ENCODE assay signal across 22 cellular contexts in genomic region chr2:96111823-96112500, GRCh38. TPM values are rescaled to one million over a fixed set of nuclear protein-coding genes. Genes with fewer than 3 reads are reported as not detected.
DNase-seq lines count a peak whose midpoint lies in the region; ATAC-seq, FAIRE-seq and TF ChIP-seq lines count a peak whose summit lies in the region.
"Had no signal": no experiment of that assay in that cellular context is flagged by ENCODE, and none has a peak within 500 bp of the region (broad histone marks: within the 10 kb centered on the region; RNA-seq: fewer than 3 reads in every experiment).

No MANE protein-coding gene starts in this region.

- H4K8ac ChIP-seq in mesendoderm (ENCODE audit: low read depth, low read length): no peak overlapping the region

- peak in 1 of 5 donors; percentile 39 for DNase-seq in CD4-positive, alpha-beta memory T cell
- no peak for DNase-seq in GM18507 (ENCODE audit: extremely low spot score, insufficient read length, low read depth)
- DNase-seq in GM12878 (ENCODE audit: low read depth, low spot score): no peak
- no peak for DNase-seq in mesendoderm
- no peak for DNase-seq in MG63
- DNase-seq in activated T-cell treated with anti-CD3 and anti-CD28 coated beads, Interleukin-2, amount 50 U/mL, for 4 hours: no peak
- DNase-seq in foreskin fibroblast: no peak
- DNase-seq: activated CD4-positive, CD25-positive, alpha-beta regulatory T cell; Caco-2; GOT3; NCI-H1417 treated with DMSO at 0.1 percent for 48 hours; NCI-H526 treated with DMSO at 0.1 percent for 48 hours; SJCRH30; stimulated activated CD4-positive, alpha-beta T cell treated with anti-CD3 and anti-CD28 coated beads, Interleukin-1b, Interleukin-23, amount 100 ng/mL, for 48 hours; trophoblast cell had no signal

- H3K27me3 ChIP-seq in CD4-positive, alpha-beta memory T cell (ENCODE audit: insufficient read depth, low read length): no peaks in the 10 kb centered on the region
- H3K27me3 ChIP-seq in GM12878 (replicated peaks in 1 of 2; ENCODE audit: control insufficient read depth in 2 of 2, insufficient read depth in 2 of 2, low read length in 1 of 2) (no peaks in the 10 kb centered on the region), mesendoderm (ENCODE audit: insufficient read depth, low read length, poor library complexity) (no peaks in the 10 kb centered on the region), MG63 (no peaks in the 10 kb centered on the region)
- H3K27me3 ChIP-seq: SJCRH30 had no signal

- no peak for TF ChIP-seq POLR2A in GM12878 (IDR thresholded peaks at IDR 0.05; ENCODE audit: low read depth, low read length)

- no peaks in the 10 kb centered on the region for H4K20me1 ChIP-seq in GM12878 (ENCODE audit: control insufficient read depth, insufficient read depth)

- H2AFZ ChIP-seq in GM12878 (ENCODE audit: control insufficient read depth, low read depth, low read length): no peak overlapping the region

- intact Hi-C loops in CD4-positive, alpha-beta memory T cell (cut with micrococcal nuclease): loop anchor here (10.0 kb wide), 1 partner anchor 87 kb away; no protein-coding TSS in a partner anchor
- intact Hi-C loops in GM12878 (cut with micrococcal nuclease; ENCODE audit: unreplicated experiment): no loop called here

- H2AK5ac ChIP-seq in mesendoderm (ENCODE audit: low read length): peak overlapping the region; percentile 38

- H3K36me3 ChIP-seq in CD4-positive, alpha-beta memory T cell (ENCODE audit: insufficient read depth, low read length): no peaks in the 10 kb centered on the region
- no peaks in the 10 kb centered on the region for H3K36me3 ChIP-seq in GM12878 (ENCODE audit: control insufficient read depth in 2 of 2, insufficient read depth in 2 of 2, low read length in 1 of 2)
- H3K36me3 ChIP-seq in mesendoderm (ENCODE audit: control insufficient read depth, insufficient read depth, low read length): no peaks in the 10 kb centered on the region
- H3K36me3 ChIP-seq in MG63: no peaks in the 10 kb centered on the region
- H3K36me3 ChIP-seq: SJCRH30 had no signal

- no peak overlapping the region for H3K56ac ChIP-seq in mesendoderm (ENCODE audit: low read length)

- peaks cover 3 to 5% of the 10 kb centered on the region in 2 donors for H3K27me3 Mint-ChIP-seq in CD4-positive, alpha-beta memory T cell
- H3K27me3 Mint-ChIP-seq in activated T-cell treated with anti-CD3 and anti-CD28 coated beads, Interleukin-2, amount 50 U/mL, for 4 hours (ENCODE audit: low read depth): peaks cover 4% of the 10 kb centered on the region
- H3K27me3 Mint-ChIP-seq: T-helper 17 cell had no signal

- H3K4me2 ChIP-seq in GM12878 (ENCODE audit: control insufficient read depth, insufficient read depth): no peak overlapping the region
- H3K4me2 ChIP-seq in mesendoderm (ENCODE audit: low read length): no peak overlapping the region

- no TSS peak for BruUV-seq in GM12878 (replicated peaks; lab: Mats Ljungman, UMichigan)

- H3K9me3 ChIP-seq in CD4-positive, alpha-beta memory T cell (ENCODE audit: control insufficient read depth in 1 of 2, low read length in 2 of 2): no peaks in the 10 kb centered on the region
- no peaks in the 10 kb centered on the region for H3K9me3 ChIP-seq in GM12878 (replicated peaks; ENCODE audit: control insufficient read depth, insufficient read depth, low read length)
- H3K9me3 ChIP-seq in MG63: no peaks in the 10 kb centered on the region
- H3K9me3 ChIP-seq: Caco-2, SJCRH30 had no signal

- no peak for TF ChIP-seq EP300 in GM12878 (IDR thresholded peaks at IDR 0.05; ENCODE audit: borderline replicate concordance in 1 of 2, control insufficient read depth in 1 of 2, low read depth in 2 of 2, low read length in 2 of 2)

- no peak for TF ChIP-seq RAD21 in GM12878 (IDR thresholded peaks at IDR 0.05; ENCODE audit: insufficient read depth, low read depth, low read length)

- RAD21 ChIA-PET in GM12878 (lab: Charles Lee; ENCODE audit: unreplicated experiment): interaction anchor here (0.6 to 1.6 kb wide), 2 partner anchors 62 to 119 kb away, joined by 3 to 4 read pairs; no protein-coding TSS in a partner anchor

- H3K4me3 Mint-ChIP-seq in CD4-positive, alpha-beta memory T cell: peak overlapping the region in 1 of 8 donors; percentile 46
- H3K4me3 Mint-ChIP-seq in activated T-cell treated with anti-CD3 and anti-CD28 coated beads, Interleukin-2, amount 50 U/mL, for 4 hours: no peak overlapping the region
- H3K4me3 Mint-ChIP-seq: activated T-helper 17 cell treated with anti-CD3 and anti-CD28 coated beads, Interleukin-2, amount 50 U/mL, for 72 hours; stimulated activated naive CD8-positive, alpha-beta T cell treated with anti-CD3 and anti-CD28 coated beads, Interleukin-15, Interleukin-2, amounts not matched to agents 100 ng/mL and 50 ng/mL, for 24 hours; T-helper 17 cell had no signal

- no peak overlapping the region for H3K18ac ChIP-seq in mesendoderm (ENCODE audit: low read length)

- no peak overlapping the region for H3K23ac ChIP-seq in mesendoderm (ENCODE audit: low read length)

- peaks cover 3 to 8% (median 5%) of the 10 kb centered on the region in 4 donors for H3K4me1 Mint-ChIP-seq in CD4-positive, alpha-beta memory T cell
- H3K4me1 Mint-ChIP-seq in activated T-cell treated with anti-CD3 and anti-CD28 coated beads, Interleukin-2, amount 50 U/mL, for 4 hours (ENCODE audit: low read depth): peaks cover 6% of the 10 kb centered on the region
- H3K4me1 Mint-ChIP-seq: activated T-helper 17 cell treated with anti-CD3 and anti-CD28 coated beads, Interleukin-2, amount 50 U/mL, for 72 hours had no signal

- CTCF ChIA-PET in CD4-positive, alpha-beta memory T cell (lab: Charles Lee; ENCODE audit: partially characterized antibody): no interaction called here
- CTCF ChIA-PET in GM12878 (lab: Yijun Ruan, JAX): interaction anchor here (0.6 to 1.7 kb wide), 4 partner anchors 10 to 148 kb away, joined by 3 to 7 read pairs (median 4); no protein-coding TSS in a partner anchor

- H3K79me2 ChIP-seq in GM12878 (ENCODE audit: control insufficient read depth, insufficient read depth, low read length) (no peaks in the 10 kb centered on the region), mesendoderm (ENCODE audit: control insufficient read depth, insufficient read depth, low read length) (no peaks in the 10 kb centered on the region)

- no peaks in the 10 kb centered on the region for H3K9me3 Mint-ChIP-seq in CD4-positive, alpha-beta memory T cell
- no peaks in the 10 kb centered on the region for H3K9me3 Mint-ChIP-seq in activated T-cell treated with anti-CD3 and anti-CD28 coated beads, Interleukin-2, amount 50 U/mL, for 4 hours
- H3K9me3 Mint-ChIP-seq: activated T-helper 17 cell treated with anti-CD3 and anti-CD28 coated beads, Interleukin-2, amount 50 U/mL, for 72 hours; stimulated activated naive CD8-positive, alpha-beta T cell treated with anti-CD3 and anti-CD28 coated beads, Interleukin-15, Interleukin-2, amounts not matched to agents 100 ng/mL and 50 ng/mL, for 24 hours had no signal

- no peak overlapping the region for H2BK15ac ChIP-seq in mesendoderm (replicated peaks; ENCODE audit: low read depth)

- FAIRE-seq in GM18507 (lab: Jason Lieb, UNC): peak; percentile 47
- no peak for FAIRE-seq in GM12878 (lab: Jason Lieb, UNC)

- peak overlapping the region in 4 of 7 donors; percentile 18 to 65 (median 34) for H3K27ac Mint-ChIP-seq in CD4-positive, alpha-beta memory T cell
- H3K27ac Mint-ChIP-seq: activated T-helper 17 cell treated with anti-CD3 and anti-CD28 coated beads, Interleukin-2, amount 50 U/mL, for 72 hours; stimulated activated naive CD8-positive, alpha-beta T cell treated with anti-CD3 and anti-CD28 coated beads, Interleukin-15, Interleukin-2, amounts not matched to agents 100 ng/mL and 50 ng/mL, for 24 hours; T-helper 17 cell had no signal

- in situ Hi-C loops in GM12878 (cut with MboI): no loop called here

- ATAC-seq in GM12878: peak; percentile 12; the same call in 1 of the 3 replicates
- no peak for ATAC-seq in activated T-cell treated with anti-CD3 and anti-CD28 coated beads, Interleukin-2, amount 50 U/mL, for 4 hours
- ATAC-seq: activated T-helper 17 cell treated with anti-CD3 and anti-CD28 coated beads, Interleukin-2, amount 50 U/mL, for 72 hours; sciatic nerve; T-helper 17 cell had no signal

- H3K4me3 ChIP-seq in CD4-positive, alpha-beta memory T cell (ENCODE audit: low read length in 2 of 2): no peak overlapping the region
- no peak overlapping the region for H3K4me3 ChIP-seq in GM12878
- no peak overlapping the region for H3K4me3 ChIP-seq in mesendoderm (ENCODE audit: low read length)
- no peak overlapping the region for H3K4me3 ChIP-seq in MG63
- H3K4me3 ChIP-seq in foreskin fibroblast (ENCODE audit: low read depth in 1 of 2, low read length in 2 of 2): no peak overlapping the region
- H3K4me3 ChIP-seq: dorsolateral prefrontal cortex, SJCRH30 had no signal

- no peak overlapping the region for H3K4ac ChIP-seq in mesendoderm (ENCODE audit: low read depth, low read length)

- H2BK120ac ChIP-seq in mesendoderm (ENCODE audit: low read depth, low read length): no peak overlapping the region

- WGBS in GM12878 (ENCODE audit: insufficient coverage, insufficient replicate concordance, low lambda C conversion rate, missing lambda C conversion rate): 22% methylated on average over 7 of the region's 7 CpGs
- no CpG with 5 or more reads among the region's 7 CpGs for WGBS in mesendoderm (ENCODE audit: extremely low coverage, insufficient coverage, low lambda C conversion rate)

- POLR2A ChIA-PET in CD4-positive, alpha-beta memory T cell (lab: Charles Lee; ENCODE audit: partially characterized antibody): interaction anchor here (0.9 kb wide), 1 partner anchor 62 kb away, joined by 3 read pairs; no protein-coding TSS in a partner anchor
- POLR2A ChIA-PET in GM12878 (lab: Charles Lee): interaction anchor here (0.7 kb wide), 2 partner anchors 101 to 122 kb away, joined by 3 to 4 read pairs; no protein-coding TSS in a partner anchor

- H4K5ac ChIP-seq in mesendoderm (ENCODE audit: low read length): no peak overlapping the region

- no peak overlapping the region for H3K27ac ChIP-seq in CD4-positive, alpha-beta memory T cell (ENCODE audit: low read depth, low read length)
- H3K27ac ChIP-seq in GM12878 (ENCODE audit: control insufficient read depth, insufficient read depth) (no peak overlapping the region), mesendoderm (ENCODE audit: low read depth, low read length) (no peak overlapping the region)
- H3K27ac ChIP-seq: dorsolateral prefrontal cortex, SJCRH30 had no signal

- H3K79me1 ChIP-seq in mesendoderm (ENCODE audit: low read length): no peaks in the 10 kb centered on the region

- no peak overlapping the region for H3K9ac ChIP-seq in GM12878 (ENCODE audit: control insufficient read depth, insufficient read depth, low read length)
- no peak overlapping the region for H3K9ac ChIP-seq in mesendoderm (ENCODE audit: low read length)

- H3K4me1 ChIP-seq in CD4-positive, alpha-beta memory T cell (ENCODE audit: insufficient read depth, low read length): no peaks in the 10 kb centered on the region
- H3K4me1 ChIP-seq in GM12878 (ENCODE audit: control insufficient read depth, insufficient read depth, low read length) (no peaks in the 10 kb centered on the region), mesendoderm (ENCODE audit: control insufficient read depth, low read depth, low read length) (peaks cover 7% of the 10 kb centered on the region)

- TF ChIP-seq CTCF in GM12878 (IDR thresholded peaks at IDR 0.05 in 2 of 3, conservative IDR thresholded peaks at IDR 0.05 in 1 of 3; ENCODE audit: control insufficient read depth in 2 of 3, extremely low read depth in 1 of 3, insufficient read depth in 1 of 3, low read depth in 3 of 3, low read length in 3 of 3) (0 out of 6 replicates have a peak, but pooled peaks of 1 of the 3 experiments have one; percentile 10), foreskin fibroblast (IDR thresholded peaks at IDR 0.05; ENCODE audit: low read depth, low read length) (no peak)

- SMC1A ChIA-PET in GM12878 (lab: Charles Lee; ENCODE audit: uncharacterized antibody, unreplicated experiment): interaction anchor here (1.2 kb wide), 1 partner anchor 62 kb away, joined by 3 read pairs; no protein-coding TSS in a partner anchor

- no peaks in the 10 kb centered on the region for H3K36me3 Mint-ChIP-seq in CD4-positive, alpha-beta memory T cell
- H3K36me3 Mint-ChIP-seq in activated T-cell treated with anti-CD3 and anti-CD28 coated beads, Interleukin-2, amount 50 U/mL, for 4 hours (ENCODE audit: insufficient read depth): no peaks in the 10 kb centered on the region

- H2BK5ac ChIP-seq in mesendoderm (ENCODE audit: low read length): no peak overlapping the region

RNA-seq across cellular contexts. Expression of gene ADRA2B, which starts 4.4 kb away (rescaled TPM):
- not detected for total RNA-seq in CD4-positive, alpha-beta memory T cell
- polyA plus RNA-seq in CD4-positive, alpha-beta memory T cell: not detected
- total RNA-seq in GM12878 (2013; cell fraction: nucleolus; rRNA removed): 0.31 TPM in 1 of 2 replicates, not detected in the other
- total RNA-seq in GM12878 (2014; rRNA removed): 0.05 TPM in 1 of 2 replicates, not detected in the other
- 0.05 TPM in 1 of 2 replicates, not detected in the other for total RNA-seq in GM12878 (2014; rRNA removed; fragmentation: Illumina TruSeq; extraction: Trizol)
- 0.10 TPM in 1 of 2 replicates, not detected in the other for total RNA-seq in GM12878 (2021)
- not detected for polyA plus RNA-seq in GM12878 (2011; ENCODE audit: low read depth)
- polyA plus RNA-seq in GM12878 (2011; rRNA removed): not detected in 2 replicates
- polyA plus RNA-seq in GM12878 (2011; cell fraction: cytosol; rRNA removed): not detected in 2 replicates
- 0.79 and 0.84 TPM in 2 replicates for polyA plus RNA-seq in GM12878 (2011; cell fraction: nucleus; rRNA removed)
- 0.16 and 0.22 TPM in 2 replicates for polyA plus RNA-seq in GM12878 (2012)
- 0.01 TPM in 1 of 2 replicates, not detected in the other for polyA plus RNA-seq in GM12878 (2014; fragmentation: Illumina TruSeq; extraction: Trizol)
- under 1 TPM in 1 of 2 experiments, not detected in 1; 0.03 TPM for polyA plus RNA-seq in GM12878 (2014; fragmentation: Nextera tagmentation; extraction: Ambion mirVana)
- 0.05 and 0.09 TPM in 2 replicates for polyA plus RNA-seq in GM12878 (2014; rRNA removed)
- polyA plus RNA-seq in GM12878 (2016; fragmentation: Nextera tagmentation; extraction: Ambion mirVana): not detected
- not detected in 2 replicates for polyA minus RNA-seq in GM12878 (2011; rRNA and poly(A)+ RNA removed)
- polyA minus RNA-seq in GM12878 (2011; cell fraction: cytosol; rRNA and poly(A)+ RNA removed): not detected in 2 replicates
- 0.10 TPM in 1 of 2 replicates, not detected in the other for polyA minus RNA-seq in GM12878 (2011; cell fraction: nucleus; rRNA and poly(A)+ RNA removed)
- 0.51 TPM for polyA plus RNA-seq in mesendoderm (2013, experiment 1 of 2)
- 0.59 TPM for polyA plus RNA-seq in mesendoderm (2013, experiment 2 of 2)
- total RNA-seq in MG63 (2014; rRNA removed; shearing (Covaris generic); ENCODE audit: low replicate concordance): 0.03 TPM in 1 of 2 replicates, not detected in the other
- under 1 TPM; 0.40 to 0.57 (median 0.40) TPM for total RNA-seq in activated T-cell treated with anti-CD3 and anti-CD28 coated beads, Interleukin-2, amount 50 U/mL, for 4 hours
- total RNA-seq: SJCRH30 had no signal

RNA-seq across cellular contexts. Expression of gene ASTL, which starts 26.3 kb away (rescaled TPM):
- total RNA-seq in CD4-positive, alpha-beta memory T cell: 1 to 10 TPM in 1 of 2 experiments, not detected in 1; 1.3 TPM
- polyA plus RNA-seq in CD4-positive, alpha-beta memory T cell: under 1 TPM in 1 of 2 donors, not detected in 1; 0.48 TPM
- 0.76 and 2.4 TPM in 2 replicates for total RNA-seq in GM12878 (2013; cell fraction: nucleolus; rRNA removed)
- total RNA-seq in GM12878 (2014; rRNA removed) (0.27 and 0.40 TPM in 2 replicates), GM12878 (2014; rRNA removed; fragmentation: Illumina TruSeq; extraction: Trizol) (0.54 TPM in 1 of 2 replicates, not detected in the other), GM12878 (2021) (0.43 and 1.0 TPM in 2 replicates)
- 0.72 TPM for polyA plus RNA-seq in GM12878 (2011; ENCODE audit: low read depth)
- polyA plus RNA-seq in GM12878 (2011; rRNA removed) (0.10 and 0.37 TPM in 2 replicates), GM12878 (2014; fragmentation: Illumina TruSeq; extraction: Trizol) (0.24 TPM in 1 of 2 replicates, not detected in the other), GM12878 (2014; fragmentation: Nextera tagmentation; extraction: Ambion mirVana) (not detected), GM12878 (2014; rRNA removed) (0.18 and 0.37 TPM in 2 replicates), GM12878 (2016; fragmentation: Nextera tagmentation; extraction: Ambion mirVana) (not detected)
- 0.34 and 0.53 TPM in 2 replicates for polyA plus RNA-seq in GM12878 (2011; cell fraction: cytosol; rRNA removed)
- polyA plus RNA-seq in GM12878 (2011; cell fraction: nucleus; rRNA removed): 2.4 TPM in 2 replicates
- polyA plus RNA-seq in GM12878 (2012): 1.3 and 2.0 TPM in 2 replicates
- polyA minus RNA-seq in GM12878 (2011; rRNA and poly(A)+ RNA removed): 0.52 and 0.95 TPM in 2 replicates
- not detected in 2 replicates for polyA minus RNA-seq in GM12878 (2011; cell fraction: cytosol; rRNA and poly(A)+ RNA removed)
- polyA minus RNA-seq in GM12878 (2011; cell fraction: nucleus; rRNA and poly(A)+ RNA removed): 0.77 TPM in 1 of 2 replicates, not detected in the other
- polyA plus RNA-seq in mesendoderm (2013, experiment 1 of 2): 0.07 TPM
- polyA plus RNA-seq in mesendoderm (2013, experiment 2 of 2): not detected
- not detected in 2 replicates for total RNA-seq in MG63 (2014; rRNA removed; shearing (Covaris generic); ENCODE audit: low replicate concordance)
- 1 to 10 TPM; 2.3 to 3.0 (median 2.8) TPM for total RNA-seq in activated T-cell treated with anti-CD3 and anti-CD28 coated beads, Interleukin-2, amount 50 U/mL, for 4 hours
- total RNA-seq: epithelial cell of proximal tubule, liver, SJCRH30 had no signal
- polyA plus RNA-seq: liver had no signal

RNA-seq across cellular contexts. Expression of gene DUSP2, which starts 33.3 kb away (rescaled TPM):
- total RNA-seq in CD4-positive, alpha-beta memory T cell: 10 to 100 TPM; 33.4 to 34.6 TPM
- 100 to 1,000 TPM in 1 of 2 donors, 10 to 100 TPM in 1; 48.2 to 303 TPM for polyA plus RNA-seq in CD4-positive, alpha-beta memory T cell
- total RNA-seq in GM12878 (2013; cell fraction: nucleolus; rRNA removed): 404 and 419 TPM in 2 replicates
- 212 and 227 TPM in 2 replicates for total RNA-seq in GM12878 (2014; rRNA removed)
- total RNA-seq in GM12878 (2014; rRNA removed; fragmentation: Illumina TruSeq; extraction: Trizol): 57.4 and 58.0 TPM in 2 replicates
- 181 and 194 TPM in 2 replicates for total RNA-seq in GM12878 (2021)
- 22.1 TPM for polyA plus RNA-seq in GM12878 (2011; ENCODE audit: low read depth)
- 47.5 and 84.3 TPM in 2 replicates for polyA plus RNA-seq in GM12878 (2011; rRNA removed)
- polyA plus RNA-seq in GM12878 (2011; cell fraction: cytosol; rRNA removed): 146 and 184 TPM in 2 replicates
- 522 and 621 TPM in 2 replicates for polyA plus RNA-seq in GM12878 (2011; cell fraction: nucleus; rRNA removed)
- 61.4 and 155 TPM in 2 replicates for polyA plus RNA-seq in GM12878 (2012)
- 11.9 and 35.6 TPM in 2 replicates for polyA plus RNA-seq in GM12878 (2014; fragmentation: Illumina TruSeq; extraction: Trizol)
- 10 to 100 TPM in 1 of 2 experiments, 1 to 10 TPM in 1; 9.7 to 34.6 TPM for polyA plus RNA-seq in GM12878 (2014; fragmentation: Nextera tagmentation; extraction: Ambion mirVana)
- polyA plus RNA-seq in GM12878 (2014; rRNA removed): 158 and 168 TPM in 2 replicates
- 10 to 100 TPM; 10.2 to 56.4 TPM for polyA plus RNA-seq in GM12878 (2016; fragmentation: Nextera tagmentation; extraction: Ambion mirVana)
- 98.2 and 232 TPM in 2 replicates for polyA minus RNA-seq in GM12878 (2011; rRNA and poly(A)+ RNA removed)
- polyA minus RNA-seq in GM12878 (2011; cell fraction: cytosol; rRNA and poly(A)+ RNA removed): 87.6 and 111 TPM in 2 replicates
- polyA minus RNA-seq in GM12878 (2011; cell fraction: nucleus; rRNA and poly(A)+ RNA removed): 636 and 718 TPM in 2 replicates
- 6.8 TPM for polyA plus RNA-seq in mesendoderm (2013, experiment 1 of 2)
- 6.7 TPM for polyA plus RNA-seq in mesendoderm (2013, experiment 2 of 2)
- total RNA-seq in MG63 (2014; rRNA removed; shearing (Covaris generic); ENCODE audit: low replicate concordance): 4.9 and 8.7 TPM in 2 replicates
- 100 to 1,000 TPM; 365 to 525 (median 419) TPM for total RNA-seq in activated T-cell treated with anti-CD3 and anti-CD28 coated beads, Interleukin-2, amount 50 U/mL, for 4 hours
